ENCODE assay signal across 1 cellular context in genomic region chr2:121648611-121649401, GRCh38.
TF ChIP-seq lines count a peak whose summit lies in the region.

No MANE protein-coding gene starts in this region.

TF ChIP-seq in HepG2, 621 proteins besides CTCF, POLR2A, EP300 and RAD21 (continued from another document and continues in another):
- TF ChIP-seq FOXP4 (CRISPR knock-in tag; IDR thresholded peaks at IDR 0.05) (peak; percentile 30; the same call in 1 of the 2 replicates), ZNF430 (CRISPR knock-in tag; IDR thresholded peaks at IDR 0.05) (peak; percentile 60), NCOA2 (CRISPR knock-in tag; IDR thresholded peaks at IDR 0.05) (0 out of 2 replicates have a peak, but pooled peaks have one; percentile 10), XRCC5 (optimal IDR thresholded peaks at IDR 0.05; ENCODE audit: low read length) (peak; percentile 38), SIN3A (IDR thresholded peaks at IDR 0.05; ENCODE audit: borderline replicate concordance, low read depth, low read length) (0 out of 2 replicates have a peak, but pooled peaks have one; percentile 15), KLF13 (CRISPR knock-in tag; IDR thresholded peaks at IDR 0.05) (0 out of 2 replicates have a peak, but pooled peaks have one; percentile 72), JUN (CRISPR knock-in tag; IDR thresholded peaks at IDR 0.05) (peak; percentile 46; the same call in 1 of the 2 replicates), RBM39 (IDR thresholded peaks at IDR 0.05; ENCODE audit: low read depth, low read length, poor library complexity, severe bottlenecking) (peak; percentile 42), THYN1 (CRISPR knock-in tag; IDR thresholded peaks at IDR 0.05; ENCODE audit: borderline replicate concordance, low read depth) (no peak), KLF12 (CRISPR knock-in tag; IDR thresholded peaks at IDR 0.05; ENCODE audit: borderline replicate concordance) (no peak), ZFY (CRISPR knock-in tag; IDR thresholded peaks at IDR 0.05) (peak; percentile 41; the same call in 1 of the 2 replicates), DNMT1 (CRISPR knock-in tag; IDR thresholded peaks at IDR 0.05) (0 out of 2 replicates have a peak, but pooled peaks have one; percentile 8), ZEB1 (IDR thresholded peaks at IDR 0.05; ENCODE audit: insufficient replicate concordance, low read depth) (no peak), NONO (IDR thresholded peaks at IDR 0.05) (no peak), NONO (CRISPR knock-in tag; conservative IDR thresholded peaks at IDR 0.05) (peak; percentile 54), ZBTB7A (CRISPR knock-in tag; IDR thresholded peaks at IDR 0.05) (peak; percentile 74; the same call in 1 of the 2 replicates), NKX3-1 (CRISPR knock-in tag; IDR thresholded peaks at IDR 0.05) (peak; percentile 38; the same call in 1 of the 2 replicates), PTBP1 (IDR thresholded peaks at IDR 0.05; ENCODE audit: low read depth, low read length, poor library complexity, severe bottlenecking) (peak; percentile 94), ZNF484 (CRISPR knock-in tag; IDR thresholded peaks at IDR 0.05; ENCODE audit: borderline replicate concordance, low read depth) (no peak), MTA1 (CRISPR knock-in tag; IDR thresholded peaks at IDR 0.05; ENCODE audit: borderline replicate concordance) (peak; percentile 64), ZNF678 (CRISPR knock-in tag; IDR thresholded peaks at IDR 0.05) (peak; percentile 67; the same call in 1 of the 2 replicates), KDM5B (CRISPR knock-in tag; IDR thresholded peaks at IDR 0.05; ENCODE audit: borderline replicate concordance) (0 out of 2 replicates have a peak, but pooled peaks have one; percentile 9), TP53 (CRISPR knock-in tag; conservative IDR thresholded peaks at IDR 0.05) (0 out of 2 replicates have a peak, but pooled peaks have one; percentile 6), ZBTB20 (CRISPR knock-in tag; IDR thresholded peaks at IDR 0.05; ENCODE audit: borderline replicate concordance, low read depth) (0 out of 2 replicates have a peak, but pooled peaks have one; percentile 40), DZIP1 (CRISPR knock-in tag; IDR thresholded peaks at IDR 0.05) (peak; percentile 61; the same call in 1 of the 2 replicates), KDM6A (CRISPR knock-in tag; IDR thresholded peaks at IDR 0.05; ENCODE audit: low read depth) (no peak), ZBTB43 (CRISPR knock-in tag; conservative IDR thresholded peaks at IDR 0.05) (0 out of 2 replicates have a peak, but pooled peaks have one; percentile 1), ZNF33B (CRISPR knock-in tag; IDR thresholded peaks at IDR 0.05) (0 out of 2 replicates have a peak, but pooled peaks have one; percentile 24), ZNF224 (CRISPR knock-in tag; IDR thresholded peaks at IDR 0.05) (no peak), ATF7 (IDR thresholded peaks at IDR 0.05) (no peak), ATF7 (CRISPR knock-in tag; IDR thresholded peaks at IDR 0.05) (0 out of 2 replicates have a peak, but pooled peaks have one; percentile 65), MIER3 (CRISPR knock-in tag; IDR thresholded peaks at IDR 0.05; ENCODE audit: borderline replicate concordance) (peak; percentile 3; the same call in 1 of the 2 replicates), ZNF788 (CRISPR knock-in tag; IDR thresholded peaks at IDR 0.05; ENCODE audit: borderline replicate concordance) (peak; percentile 14; the same call in 1 of the 2 replicates), ZNF710 (CRISPR knock-in tag; IDR thresholded peaks at IDR 0.05; ENCODE audit: borderline replicate concordance) (0 out of 2 replicates have a peak, but pooled peaks have one; percentile 25), ZNF607 (CRISPR knock-in tag; IDR thresholded peaks at IDR 0.05; ENCODE audit: borderline replicate concordance) (no peak), ZNF749 (CRISPR knock-in tag; IDR thresholded peaks at IDR 0.05; ENCODE audit: borderline replicate concordance) (0 out of 2 replicates have a peak, but pooled peaks have one; percentile 76), STAG1 (CRISPR knock-in tag; IDR thresholded peaks at IDR 0.05) (no peak; the same call in 1 of the 2 replicates), NFYB (CRISPR knock-in tag; IDR thresholded peaks at IDR 0.05) (peak; percentile 28; the same call in 1 of the 2 replicates), ZNF816 (CRISPR knock-in tag; IDR thresholded peaks at IDR 0.05; ENCODE audit: borderline replicate concordance) (0 out of 2 replicates have a peak, but pooled peaks have one; percentile 85), ZNF761 (CRISPR knock-in tag; conservative IDR thresholded peaks at IDR 0.05) (0 out of 2 replicates have a peak, but pooled peaks have one; percentile 52), ZNF333 (CRISPR knock-in tag; IDR thresholded peaks at IDR 0.05; ENCODE audit: borderline replicate concordance) (peak; percentile 40; the same call in 1 of the 2 replicates)
- TF ChIP-seq, protein P1, sequence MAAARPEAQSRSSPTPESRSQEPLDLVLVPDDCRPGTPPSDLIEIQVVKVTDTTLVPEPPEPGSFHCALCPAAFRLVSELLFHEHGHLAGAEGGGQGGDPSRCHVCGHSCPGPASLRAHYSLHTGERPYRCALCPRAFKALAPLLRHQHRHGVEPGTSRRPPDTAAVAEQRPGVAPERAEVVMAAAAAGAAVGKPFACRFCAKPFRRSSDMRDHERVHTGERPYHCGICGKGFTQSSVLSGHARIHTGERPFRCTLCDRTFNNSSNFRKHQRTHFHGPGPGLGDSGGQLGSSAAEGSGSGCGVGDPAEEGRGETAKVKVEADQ (CRISPR knock-in tag; IDR thresholded peaks at IDR 0.05; ENCODE audit: borderline replicate concordance): peak; percentile 76; the same call in 1 of the 2 replicates
- TF ChIP-seq, protein P2, sequence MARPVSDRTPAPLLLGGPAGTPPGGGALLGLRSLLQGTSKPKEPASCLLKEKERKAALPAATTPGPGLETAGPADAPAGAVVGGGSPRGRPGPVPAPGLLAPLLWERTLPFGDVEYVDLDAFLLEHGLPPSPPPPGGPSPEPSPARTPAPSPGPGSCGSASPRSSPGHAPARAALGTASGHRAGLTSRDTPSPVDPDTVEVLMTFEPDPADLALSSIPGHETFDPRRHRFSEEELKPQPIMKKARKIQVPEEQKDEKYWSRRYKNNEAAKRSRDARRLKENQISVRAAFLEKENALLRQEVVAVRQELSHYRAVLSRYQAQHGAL (CRISPR knock-in tag; IDR thresholded peaks at IDR 0.05; ENCODE audit: not compliant biosample characterization): peak; percentile 39
- TF ChIP-seq, protein P3, sequence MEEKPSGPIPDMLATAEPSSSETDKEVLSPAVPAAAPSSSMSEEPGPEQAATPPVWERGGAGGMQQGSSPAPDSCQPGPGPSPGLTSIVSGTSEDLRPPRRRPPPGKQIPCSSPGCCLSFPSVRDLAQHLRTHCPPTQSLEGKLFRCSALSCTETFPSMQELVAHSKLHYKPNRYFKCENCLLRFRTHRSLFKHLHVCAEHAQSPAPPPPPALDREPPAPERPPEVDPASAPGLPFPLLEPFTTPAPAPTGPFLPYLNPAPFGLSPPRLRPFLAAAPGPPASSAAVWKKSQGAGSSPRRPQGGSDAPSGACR (CRISPR knock-in tag; IDR thresholded peaks at IDR 0.05): no peak
- TF ChIP-seq, protein P4, sequence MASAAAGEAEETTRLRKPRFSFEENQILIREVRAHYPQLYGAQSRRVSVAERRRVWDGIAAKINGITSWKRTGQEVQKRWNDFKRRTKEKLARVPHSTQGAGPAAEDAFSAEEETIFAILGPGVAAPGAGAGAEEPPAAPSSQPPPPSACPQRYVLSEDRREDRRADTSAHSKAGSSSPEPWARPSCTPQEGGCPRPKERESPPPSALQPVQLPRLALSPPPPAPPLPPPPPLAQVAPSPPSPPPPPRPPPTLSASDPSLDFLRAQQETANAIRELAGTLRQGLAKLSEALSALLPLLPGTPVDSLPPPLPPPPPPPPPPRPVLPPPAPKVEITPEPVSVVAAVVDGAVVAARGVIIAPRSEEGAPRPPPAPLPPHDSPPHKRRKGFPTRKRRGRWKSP (CRISPR knock-in tag; IDR thresholded peaks at IDR 0.05): peak; percentile 48; the same call in 1 of the 2 replicates
- TF ChIP-seq, protein P5, sequence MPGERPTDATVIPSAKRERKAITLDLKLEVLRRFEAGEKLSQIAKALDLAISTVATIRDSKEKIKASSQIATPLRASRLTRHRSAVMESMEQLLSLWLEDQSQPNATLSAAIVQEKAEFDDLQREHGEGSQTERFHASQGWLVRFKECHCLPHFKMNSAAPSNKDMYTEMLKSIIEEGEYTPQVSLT (CRISPR knock-in tag; IDR thresholded peaks at IDR 0.05; ENCODE audit: borderline replicate concordance, low read depth): no peak
- TF ChIP-seq, protein P6, sequence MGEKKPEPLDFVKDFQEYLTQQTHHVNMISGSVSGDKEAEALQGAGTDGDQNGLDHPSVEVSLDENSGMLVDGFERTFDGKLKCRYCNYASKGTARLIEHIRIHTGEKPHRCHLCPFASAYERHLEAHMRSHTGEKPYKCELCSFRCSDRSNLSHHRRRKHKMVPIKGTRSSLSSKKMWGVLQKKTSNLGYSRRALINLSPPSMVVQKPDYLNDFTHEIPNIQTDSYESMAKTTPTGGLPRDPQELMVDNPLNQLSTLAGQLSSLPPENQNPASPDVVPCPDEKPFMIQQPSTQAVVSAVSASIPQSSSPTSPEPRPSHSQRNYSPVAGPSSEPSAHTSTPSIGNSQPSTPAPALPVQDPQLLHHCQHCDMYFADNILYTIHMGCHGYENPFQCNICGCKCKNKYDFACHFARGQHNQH (CRISPR knock-in tag; IDR thresholded peaks at IDR 0.05): 0 out of 2 replicates have a peak, but pooled peaks have one; percentile 18
- TF ChIP-seq, protein P7, sequence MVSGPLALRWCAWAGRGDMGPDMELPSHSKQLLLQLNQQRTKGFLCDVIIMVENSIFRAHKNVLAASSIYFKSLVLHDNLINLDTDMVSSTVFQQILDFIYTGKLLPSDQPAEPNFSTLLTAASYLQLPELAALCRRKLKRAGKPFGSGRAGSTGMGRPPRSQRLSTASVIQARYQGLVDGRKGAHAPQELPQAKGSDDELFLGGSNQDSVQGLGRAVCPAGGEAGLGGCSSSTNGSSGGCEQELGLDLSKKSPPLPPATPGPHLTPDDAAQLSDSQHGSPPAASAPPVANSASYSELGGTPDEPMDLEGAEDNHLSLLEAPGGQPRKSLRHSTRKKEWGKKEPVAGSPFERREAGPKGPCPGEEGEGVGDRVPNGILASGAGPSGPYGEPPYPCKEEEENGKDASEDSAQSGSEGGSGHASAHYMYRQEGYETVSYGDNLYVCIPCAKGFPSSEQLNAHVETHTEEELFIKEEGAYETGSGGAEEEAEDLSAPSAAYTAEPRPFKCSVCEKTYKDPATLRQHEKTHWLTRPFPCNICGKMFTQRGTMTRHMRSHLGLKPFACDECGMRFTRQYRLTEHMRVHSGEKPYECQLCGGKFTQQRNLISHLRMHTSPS (CRISPR knock-in tag; IDR thresholded peaks at IDR 0.05; ENCODE audit: low read depth): 0 out of 2 replicates have a peak, but pooled peaks have one; percentile 9
